Comparison of ENCODE assay signal across 7 cellular contexts in genomic region chr6:92550501-92550900, GRCh38.
"Had no signal": no experiment of that assay in that cellular context is flagged by ENCODE, and none has a peak within 500 bp of the region (broad histone marks: within the 10 kb centered on the region; RNA-seq: fewer than 3 reads in every experiment).

No MANE protein-coding gene starts in this region.

- FAIRE-seq: HepG2 had no signal

- H3K27me3 Mint-ChIP-seq: IgD-negative memory B cell had no signal

- H3K4me1 Mint-ChIP-seq: IgD-negative memory B cell had no signal

- ATAC-seq: HepG2 had no signal

- DNase-seq: GM23248, GOT3, H9, HCEC 1CT, KBM-7 had no signal

- H3K36me3 Mint-ChIP-seq: IgD-negative memory B cell had no signal

- H3K27ac Mint-ChIP-seq: H9, IgD-negative memory B cell had no signal

- H3K4me3 Mint-ChIP-seq: H9, IgD-negative memory B cell had no signal
